Comparison of ENCODE assay signal across 8 cellular contexts in genomic region chr13:24747248-24748151, GRCh38. TPM values are rescaled to one million over a fixed set of nuclear protein-coding genes. Genes with fewer than 3 reads are reported as not detected.
DNase-seq lines count a peak whose midpoint lies in the region; TF ChIP-seq lines count a peak whose summit lies in the region.

No MANE protein-coding gene starts in this region.

- no peaks in the 10 kb centered on the region for H3K9me3 Mint-ChIP-seq in activated CD4-positive, alpha-beta T cell treated with anti-CD3 and anti-CD28 coated beads, Interleukin-2, amount 10 ng/mL, durations not matched to agents 7 days and 5 days

- intact Hi-C loops in sigmoid colon (cut with DNase I), result no loop called here

- no peak overlapping the region for H3K27ac ChIP-seq in sigmoid colon

- H3K36me3 Mint-ChIP-seq in activated CD4-positive, alpha-beta T cell treated with anti-CD3 and anti-CD28 coated beads, Interleukin-2, amount 10 ng/mL, durations not matched to agents 7 days and 5 days (ENCODE audit: low read depth), result no peaks in the 10 kb centered on the region

- H3K27ac Mint-ChIP-seq in activated CD4-positive, alpha-beta T cell treated with anti-CD3 and anti-CD28 coated beads, Interleukin-2, amount 10 ng/mL, durations not matched to agents 7 days and 5 days, result no peak overlapping the region

- TF ChIP-seq POLR2A in sigmoid colon (IDR thresholded peaks at IDR 0.05), result no peak

- DNase-seq in activated CD4-positive, alpha-beta T cell treated with anti-CD3 and anti-CD28 coated beads, Interleukin-2, amount 10 ng/mL, durations not matched to agents 7 days and 5 days, result peak; percentile 35
- no peak for DNase-seq in activated CD4-positive, alpha-beta T cell treated with anti-CD3 and anti-CD28 coated beads for 4 hours
- peak; percentile 61 for DNase-seq in SW480 (ENCODE audit: low spot score)
- DNase-seq in fibroblast of pulmonary artery (ENCODE audit: low read depth), result no peak
- DNase-seq in sigmoid colon, result peak; percentile 41
- DNase-seq in AML-193 (lab: John Stamatoyannopoulos, UW), result no peak
- no peak for DNase-seq in kidney glomerular epithelial cell (lab: John Stamatoyannopoulos, UW)
- DNase-seq in stimulated activated naive CD4-positive, alpha-beta T cell (lab: John Stamatoyannopoulos, UW), result no peak

- no peak for TF ChIP-seq EP300 in sigmoid colon (IDR thresholded peaks at IDR 0.05)

- TF ChIP-seq CTCF in fibroblast of pulmonary artery (IDR thresholded peaks at IDR 0.05; ENCODE audit: low read length, missing control alignments) (no peak), sigmoid colon (IDR thresholded peaks at IDR 0.05) (no peak)

- H3K9me3 ChIP-seq in sigmoid colon, result no peaks in the 10 kb centered on the region

- peaks cover 11 to 49% (median 16%) of the 10 kb centered on the region in 3 donors for H3K27me3 ChIP-seq in sigmoid colon

- POLR2A ChIA-PET in activated CD4-positive, alpha-beta T cell treated with anti-CD3 and anti-CD28 coated beads, Interleukin-2, amount 10 ng/mL, durations not matched to agents 7 days and 5 days (lab: Charles Lee), result no interaction called here

- H3K4me1 ChIP-seq in sigmoid colon, result peaks cover 0 to 23% (median 11%) of the 10 kb centered on the region in 4 donors

- H3K36me3 ChIP-seq in sigmoid colon, result no peaks in the 10 kb centered on the region

- H3K4me3 ChIP-seq in fibroblast of pulmonary artery (replicated peaks; ENCODE audit: low read depth, low read length) (peak overlapping the region; percentile 27), sigmoid colon (peak overlapping the region in 2 of 4 donors; percentile 25 to 30)

- peaks cover 71% of the 10 kb centered on the region for H3K27me3 Mint-ChIP-seq in activated CD4-positive, alpha-beta T cell treated with anti-CD3 and anti-CD28 coated beads, Interleukin-2, amount 10 ng/mL, durations not matched to agents 7 days and 5 days

- peaks cover 14% of the 10 kb centered on the region for H3K4me1 Mint-ChIP-seq in activated CD4-positive, alpha-beta T cell treated with anti-CD3 and anti-CD28 coated beads, Interleukin-2, amount 10 ng/mL, durations not matched to agents 7 days and 5 days

- H3K4me3 Mint-ChIP-seq in activated CD4-positive, alpha-beta T cell treated with anti-CD3 and anti-CD28 coated beads, Interleukin-2, amount 10 ng/mL, durations not matched to agents 7 days and 5 days, result peak overlapping the region; percentile 62

- CTCF ChIA-PET in activated CD4-positive, alpha-beta T cell treated with anti-CD3 and anti-CD28 coated beads, Interleukin-2, amount 10 ng/mL, durations not matched to agents 7 days and 5 days (lab: Charles Lee), result interaction anchor here (0.6 kb wide), 1 partner anchor 20 kb away, joined by 3 read pairs; no protein-coding TSS in a partner anchor

- 2% methylated on average over 68 of the region's 68 CpGs for WGBS in sigmoid colon, 2 donors

RNA-seq across cellular contexts. Expression of gene RNF17, which starts 16.5 kb away (rescaled TPM):
- total RNA-seq in activated CD4-positive, alpha-beta T cell treated with anti-CD3 and anti-CD28 coated beads, Interleukin-2, amount 10 ng/mL, durations not matched to agents 7 days and 5 days, result under 1 TPM; 0.29 to 0.42 TPM
- total RNA-seq in sigmoid colon, result 1 to 10 TPM in 1 of 4 donors, under 1 TPM in 1, not detected in 2; 0.55 to 1.4 TPM
- under 1 TPM in 1 of 3 donors, not detected in 2; 0.16 TPM for polyA plus RNA-seq in sigmoid colon

Comparison
In these comparisons a context has a peak if more than half of its experiments do, and no peak if none do; other contexts are left out.
1. DNase-seq: peak in activated CD4-positive, alpha-beta T cell treated with anti-CD3 and anti-CD28 coated beads, Interleukin-2, amount 10 ng/mL, durations not matched to agents 7 days and 5 days (single experiment), SW480 (single experiment) and sigmoid colon (single experiment); none in activated CD4-positive, alpha-beta T cell treated with anti-CD3 and anti-CD28 coated beads for 4 hours (0 of 2), fibroblast of pulmonary artery (single experiment), AML-193 (0 of 2), kidney glomerular epithelial cell (single experiment) and stimulated activated naive CD4-positive, alpha-beta T cell (0 of 6).